ENCODE assay signal across 9 cellular contexts in the genomic region with DNA sequence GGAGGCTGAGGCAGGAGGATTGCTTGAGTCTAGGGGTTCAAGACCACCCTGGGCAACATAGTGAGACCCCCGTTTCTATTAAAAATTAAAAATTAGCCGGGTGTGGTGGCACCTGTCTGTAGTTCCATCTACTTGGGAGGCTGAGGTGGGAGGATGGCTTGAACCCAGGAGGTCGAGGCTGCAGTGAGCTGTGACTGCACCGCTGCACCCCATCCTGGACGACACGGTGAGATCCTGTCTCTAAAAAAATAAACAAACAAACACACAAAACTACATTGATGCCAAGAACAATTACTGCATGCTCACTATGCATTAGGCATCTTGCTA. TPM values are rescaled to one million over a fixed set of nuclear protein-coding genes. Genes with fewer than 3 reads are reported as not detected.
DNase-seq lines count a peak whose midpoint lies in the region; ATAC-seq and TF ChIP-seq lines count a peak whose summit lies in the region.
"Had no signal": no experiment of that assay in that cellular context is flagged by ENCODE, and none has a peak within 500 bp of the region (broad histone marks: within the 10 kb centered on the region; RNA-seq: fewer than 3 reads in every experiment).

No MANE protein-coding gene starts in this region.

- no peak for ATAC-seq in SK-N-SH treated with all-trans-retinoic acid at 6 μM for 48 hours
- ATAC-seq in activated naive CD8-positive, alpha-beta T cell treated with anti-CD3 and anti-CD28 coated beads, Interleukin-2, amount 50 U/mL, for 24 hours, result no peak

- peak overlapping the region; percentile 63 to 66 for H3K4me3 ChIP-seq in SK-N-SH (ENCODE audit: low read depth in 2 of 2, low read length in 1 of 2)
- peak overlapping the region; percentile 78 for H3K4me3 ChIP-seq in iPS-18c (ENCODE audit: insufficient read depth, low read depth, low read length)
- H3K4me3 ChIP-seq in stomach smooth muscle (ENCODE audit: low read length in 2 of 2), result peak overlapping the region; percentile 89 to 95
- H3K4me3 ChIP-seq: lung had no signal

- TF ChIP-seq EP300 in SK-N-SH (IDR thresholded peaks at IDR 0.05; ENCODE audit: borderline replicate concordance in 1 of 2, low read depth in 1 of 2, low read length in 1 of 2), result no peak

- H3F3A ChIP-seq in SK-N-SH (replicated peaks; ENCODE audit: insufficient read depth), result peaks cover 32% of the 10 kb centered on the region

- H3K36me3 ChIP-seq in SK-N-SH (replicated peaks in 1 of 2; ENCODE audit: control insufficient read depth in 1 of 2, insufficient read depth in 2 of 2, low read length in 1 of 2) (no peaks in the 10 kb centered on the region), stomach smooth muscle (ENCODE audit: control insufficient read depth in 2 of 2, insufficient read depth in 2 of 2, low read length in 2 of 2) (no peaks in the 10 kb centered on the region)

- no peak for TF ChIP-seq CTCF in SK-N-SH (IDR thresholded peaks at IDR 0.05)

- H3K9ac ChIP-seq in SK-N-SH, result peak overlapping the region; percentile 35; the same call in 1 of the 2 replicates
- no peak overlapping the region for H3K9ac ChIP-seq in stomach smooth muscle (ENCODE audit: low read length in 2 of 2)

- DNase-seq in SK-N-SH, result no peak
- DNase-seq in activated naive CD8-positive, alpha-beta T cell treated with anti-CD3 and anti-CD28 coated beads, Interleukin-2, amount 50 U/mL, for 24 hours, result no peak
- no peak for DNase-seq in NCI-H2107 (lab: John Stamatoyannopoulos, UW)
- DNase-seq in hypothalamus (lab: John Stamatoyannopoulos, UW), result no peak
- no peak for DNase-seq in NCI-H2107 treated with DMSO at 0.1 percent for 48 hours (lab: John Stamatoyannopoulos, UW; ENCODE audit: unreplicated experiment)

- H3K27ac ChIP-seq in SK-N-SH (ENCODE audit: low read depth in 2 of 2, low read length in 1 of 2) (no peak overlapping the region; a peak in 1 of 4 replicates), stomach smooth muscle (ENCODE audit: low read length) (no peak overlapping the region)

- peaks cover 47% of the 10 kb centered on the region for H3K4me1 Mint-ChIP-seq in activated naive CD8-positive, alpha-beta T cell treated with anti-CD3 and anti-CD28 coated beads, Interleukin-2, amount 50 U/mL, for 24 hours

- H2AFZ ChIP-seq in SK-N-SH (ENCODE audit: low read depth), result peak overlapping the region; percentile 72

- H3K27me3 Mint-ChIP-seq in activated naive CD8-positive, alpha-beta T cell treated with anti-CD3 and anti-CD28 coated beads, Interleukin-2, amount 50 U/mL, for 24 hours, result no peaks in the 10 kb centered on the region

- no peaks in the 10 kb centered on the region for H3K9me3 Mint-ChIP-seq in activated naive CD8-positive, alpha-beta T cell treated with anti-CD3 and anti-CD28 coated beads, Interleukin-2, amount 50 U/mL, for 24 hours

- H3K27ac Mint-ChIP-seq in activated naive CD8-positive, alpha-beta T cell treated with anti-CD3 and anti-CD28 coated beads, Interleukin-2, amount 50 U/mL, for 24 hours, result peak overlapping the region; percentile 38

- peaks cover 36% of the 10 kb centered on the region for H3K79me2 ChIP-seq in SK-N-SH (ENCODE audit: insufficient read depth)

- no peaks in the 10 kb centered on the region for H3K36me3 Mint-ChIP-seq in activated naive CD8-positive, alpha-beta T cell treated with anti-CD3 and anti-CD28 coated beads, Interleukin-2, amount 50 U/mL, for 24 hours (ENCODE audit: low read depth)

- POLR2A ChIA-PET in SK-N-SH (lab: Yijun Ruan, JAX), result interaction anchor here (1.0 to 1.4 kb wide), 2 partner anchors 19 to 49 kb away, joined by 5 to 6 read pairs; a partner anchor contains a TSS

- 37% methylated on average over 6 of the region's 6 CpGs for WGBS in SK-N-SH (ENCODE audit: low lambda C conversion rate)

- CTCF ChIA-PET in SK-N-SH (lab: Yijun Ruan, JAX), result interaction anchor here (1.0 to 4.9 kb wide), 2 partner anchors 30 to 49 kb away, joined by 3 to 23 read pairs; no protein-coding TSS in a partner anchor

- H3K4me1 ChIP-seq in SK-N-SH (ENCODE audit: control insufficient read depth in 1 of 2, insufficient read depth in 2 of 2, low read depth in 1 of 2, low read length in 1 of 2) (peaks cover 10 to 30% of the 10 kb centered on the region in 2 experiments; a peak in 2 of 4 replicates), stomach smooth muscle (ENCODE audit: control insufficient read depth, insufficient read depth, low read length) (peaks cover 25% of the 10 kb centered on the region)

- no peaks in the 10 kb centered on the region for H3K9me2 ChIP-seq in SK-N-SH

- H3K9me3 ChIP-seq in SK-N-SH (no peaks in the 10 kb centered on the region), iPS-18c (ENCODE audit: control insufficient read depth, insufficient read depth, low read length) (no peaks in the 10 kb centered on the region), stomach smooth muscle (ENCODE audit: control insufficient read depth in 2 of 2, low read length in 2 of 2) (no peaks in the 10 kb centered on the region)

- peaks cover 4% of the 10 kb centered on the region; the same call in 1 of the 2 replicates for H4K20me1 ChIP-seq in SK-N-SH (ENCODE audit: insufficient read depth)

- H3K27me3 ChIP-seq in SK-N-SH (ENCODE audit: insufficient read depth) (no peaks in the 10 kb centered on the region), stomach smooth muscle (ENCODE audit: control insufficient read depth in 1 of 2, insufficient read depth in 2 of 2, low read length in 2 of 2) (no peaks in the 10 kb centered on the region)

- H3K4me3 Mint-ChIP-seq in activated naive CD8-positive, alpha-beta T cell treated with anti-CD3 and anti-CD28 coated beads, Interleukin-2, amount 50 U/mL, for 24 hours, result peak overlapping the region; percentile 80

- H3K4me2 ChIP-seq in SK-N-SH, result peak overlapping the region; percentile 59; the same call in 1 of the 2 replicates

- no peak for TF ChIP-seq RAD21 in SK-N-SH (IDR thresholded peaks at IDR 0.05; ENCODE audit: low read length)

TF ChIP-seq in SK-N-SH, 30 proteins besides CTCF, POLR2A, EP300 and RAD21:
- TF ChIP-seq, protein P1, sequence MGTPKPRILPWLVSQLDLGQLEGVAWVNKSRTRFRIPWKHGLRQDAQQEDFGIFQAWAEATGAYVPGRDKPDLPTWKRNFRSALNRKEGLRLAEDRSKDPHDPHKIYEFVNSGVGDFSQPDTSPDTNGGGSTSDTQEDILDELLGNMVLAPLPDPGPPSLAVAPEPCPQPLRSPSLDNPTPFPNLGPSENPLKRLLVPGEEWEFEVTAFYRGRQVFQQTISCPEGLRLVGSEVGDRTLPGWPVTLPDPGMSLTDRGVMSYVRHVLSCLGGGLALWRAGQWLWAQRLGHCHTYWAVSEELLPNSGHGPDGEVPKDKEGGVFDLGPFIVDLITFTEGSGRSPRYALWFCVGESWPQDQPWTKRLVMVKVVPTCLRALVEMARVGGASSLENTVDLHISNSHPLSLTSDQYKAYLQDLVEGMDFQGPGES (IDR thresholded peaks at IDR 0.05; ENCODE audit: low read depth, low read length), result no peak
- TF ChIP-seq CHD2 (IDR thresholded peaks at IDR 0.05; ENCODE audit: low read length, partially characterized antibody) (no peak), YY1 (IDR thresholded peaks at IDR 0.05; ENCODE audit: low read depth) (no peak)
- TF ChIP-seq, protein P2, sequence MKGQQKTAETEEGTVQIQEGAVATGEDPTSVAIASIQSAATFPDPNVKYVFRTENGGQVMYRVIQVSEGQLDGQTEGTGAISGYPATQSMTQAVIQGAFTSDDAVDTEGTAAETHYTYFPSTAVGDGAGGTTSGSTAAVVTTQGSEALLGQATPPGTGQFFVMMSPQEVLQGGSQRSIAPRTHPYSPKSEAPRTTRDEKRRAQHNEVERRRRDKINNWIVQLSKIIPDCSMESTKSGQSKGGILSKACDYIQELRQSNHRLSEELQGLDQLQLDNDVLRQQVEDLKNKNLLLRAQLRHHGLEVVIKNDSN (IDR thresholded peaks at IDR 0.05; ENCODE audit: borderline replicate concordance, low read depth), result no peak

TF ChIP-seq in SK-N-SH treated with all-trans-retinoic acid at 6 μM for 48 hours, 23 proteins besides CTCF, POLR2A, EP300 and RAD21:
- TF ChIP-seq ZFP3 (CRISPR knock-in tag; IDR thresholded peaks at IDR 0.05) (no peak), CSDC2 (CRISPR knock-in tag; IDR thresholded peaks at IDR 0.05) (no peak), ZFP30 (CRISPR knock-in tag; IDR thresholded peaks at IDR 0.05) (no peak), ZNF70 (CRISPR knock-in tag; IDR thresholded peaks at IDR 0.05) (no peak), ISL1 (CRISPR knock-in tag; IDR thresholded peaks at IDR 0.05) (no peak), ARNTL (CRISPR knock-in tag; IDR thresholded peaks at IDR 0.05; ENCODE audit: borderline replicate concordance, low read depth) (no peak)
- TF ChIP-seq, protein P3, sequence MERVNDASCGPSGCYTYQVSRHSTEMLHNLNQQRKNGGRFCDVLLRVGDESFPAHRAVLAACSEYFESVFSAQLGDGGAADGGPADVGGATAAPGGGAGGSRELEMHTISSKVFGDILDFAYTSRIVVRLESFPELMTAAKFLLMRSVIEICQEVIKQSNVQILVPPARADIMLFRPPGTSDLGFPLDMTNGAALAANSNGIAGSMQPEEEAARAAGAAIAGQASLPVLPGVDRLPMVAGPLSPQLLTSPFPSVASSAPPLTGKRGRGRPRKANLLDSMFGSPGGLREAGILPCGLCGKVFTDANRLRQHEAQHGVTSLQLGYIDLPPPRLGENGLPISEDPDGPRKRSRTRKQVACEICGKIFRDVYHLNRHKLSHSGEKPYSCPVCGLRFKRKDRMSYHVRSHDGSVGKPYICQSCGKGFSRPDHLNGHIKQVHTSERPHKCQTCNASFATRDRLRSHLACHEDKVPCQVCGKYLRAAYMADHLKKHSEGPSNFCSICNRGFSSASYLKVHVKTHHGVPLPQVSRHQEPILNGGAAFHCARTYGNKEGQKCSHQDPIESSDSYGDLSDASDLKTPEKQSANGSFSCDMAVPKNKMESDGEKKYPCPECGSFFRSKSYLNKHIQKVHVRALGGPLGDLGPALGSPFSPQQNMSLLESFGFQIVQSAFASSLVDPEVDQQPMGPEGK (CRISPR knock-in tag; IDR thresholded peaks at IDR 0.05; ENCODE audit: borderline replicate concordance), result no peak

RNA-seq across cellular contexts. Expression of a gene that starts 0.8 kb away (rescaled TPM):
- polyA plus RNA-seq in SK-N-SH (2012; rRNA removed), result 26.7 and 32.7 TPM in 2 replicates
- polyA plus RNA-seq in SK-N-SH (2012; cell fraction: cytosol; rRNA removed), result 13.2 and 27.4 TPM in 2 replicates
- polyA plus RNA-seq in SK-N-SH (2012; cell fraction: nucleus; rRNA removed), result 21.1 and 23.8 TPM in 2 replicates

RNA-seq across cellular contexts. Expression of a gene that starts 48.0 kb away (rescaled TPM):
- polyA plus RNA-seq in SK-N-SH (2012; rRNA removed), result 140 and 151 TPM in 2 replicates
- polyA plus RNA-seq in SK-N-SH (2012; cell fraction: cytosol; rRNA removed), result 102 and 103 TPM in 2 replicates
- polyA plus RNA-seq in SK-N-SH (2012; cell fraction: nucleus; rRNA removed), result 424 and 428 TPM in 2 replicates
